18 cellular contexts compared by ENCODE assay signal in genomic region chr1:54234284-54234683, GRCh38. TPM values are rescaled to one million over a fixed set of nuclear protein-coding genes. Genes with fewer than 3 reads are reported as not detected.
DNase-seq lines count a peak whose midpoint lies in the region; ATAC-seq and TF ChIP-seq lines count a peak whose summit lies in the region.
"Had no signal": no experiment of that assay in that cellular context is flagged by ENCODE, and none has a peak within 500 bp of the region (broad histone marks: within the 10 kb centered on the region; RNA-seq: fewer than 3 reads in every experiment).

No MANE protein-coding gene starts in this region.

- peaks cover 11% of the 10 kb centered on the region for H3F3A ChIP-seq in SK-N-SH (replicated peaks; ENCODE audit: insufficient read depth)

- no peaks in the 10 kb centered on the region for H3K27me3 ChIP-seq in BLaER1 treated with 17β-estradiol and CSF1 and Interleukin-3, amounts not matched to agents 10 nM and 100 nM
- no peaks in the 10 kb centered on the region for H3K27me3 ChIP-seq in endodermal cell (ENCODE audit: control insufficient read depth, insufficient read depth, low read length, poor library complexity, severe bottlenecking)
- no peaks in the 10 kb centered on the region for H3K27me3 ChIP-seq in SK-N-SH (ENCODE audit: insufficient read depth)

- POLR2A ChIA-PET in SK-N-SH (lab: Yijun Ruan, JAX) = no interaction called here

- H3K4me1 Mint-ChIP-seq in endodermal cell (peaks cover 4% of the 10 kb centered on the region), T-helper 17 cell (peaks cover 16% of the 10 kb centered on the region)

- WGBS in endodermal cell (ENCODE audit: insufficient coverage in 1 of 2, insufficient read length in 1 of 2), 2 experiments = 77 to 83% methylated on average over 2 of the region's 2 CpGs
- WGBS in SK-N-SH (ENCODE audit: low lambda C conversion rate) = 85% methylated on average over 2 of the region's 2 CpGs

- no peak overlapping the region for H3K4me3 ChIP-seq in BLaER1 treated with 17β-estradiol and CSF1 and Interleukin-3, amounts not matched to agents 10 nM and 100 nM
- H3K4me3 ChIP-seq in endodermal cell (ENCODE audit: low read length) (no peak overlapping the region), SK-N-SH (ENCODE audit: low read depth in 2 of 2, low read length in 1 of 2) (no peak overlapping the region)
- H3K4me3 ChIP-seq: GM23338 had no signal

- no peak for TF ChIP-seq EP300 in SK-N-SH (IDR thresholded peaks at IDR 0.05; ENCODE audit: borderline replicate concordance in 1 of 2, low read depth in 1 of 2, low read length in 1 of 2)

- no peak for TF ChIP-seq CTCF in endodermal cell (conservative IDR thresholded peaks at IDR 0.05)
- no peak for TF ChIP-seq CTCF in SK-N-SH (IDR thresholded peaks at IDR 0.05)

- CTCF ChIA-PET in SK-N-SH (lab: Yijun Ruan, JAX) = interaction anchor here (0.7 to 1.0 kb wide), 2 partner anchors 30 to 45 kb away, joined by 4 to 5 read pairs; no protein-coding TSS in a partner anchor

- TF ChIP-seq RAD21 in SK-N-SH (IDR thresholded peaks at IDR 0.05; ENCODE audit: low read length) = no peak

- H3K9ac ChIP-seq in BLaER1 treated with 17β-estradiol and CSF1 and Interleukin-3, amounts not matched to agents 10 nM and 100 nM = peak overlapping the region in 2 of 11 experiments; percentile 29 to 33; a peak in 1 of 22 replicates
- peak overlapping the region; percentile 2 for H3K9ac ChIP-seq in endodermal cell (ENCODE audit: extremely low read depth, low read length, poor library complexity, severe bottlenecking)
- no peak overlapping the region for H3K9ac ChIP-seq in SK-N-SH

- peaks cover 0 to 7% (median 0%) of the 10 kb centered on the region in 11 experiments; a peak in 4 of 22 replicates for H4K20me1 ChIP-seq in BLaER1 treated with 17β-estradiol and CSF1 and Interleukin-3, amounts not matched to agents 10 nM and 100 nM
- H4K20me1 ChIP-seq in SK-N-SH (ENCODE audit: insufficient read depth) = no peaks in the 10 kb centered on the region

- H3K36me3 Mint-ChIP-seq in endodermal cell (ENCODE audit: low read depth) = peaks cover 71% of the 10 kb centered on the region
- peaks cover 2% of the 10 kb centered on the region for H3K36me3 Mint-ChIP-seq in T-helper 17 cell (ENCODE audit: low read depth)

- ATAC-seq in T-helper 17 cell (no peak), HG03439 (IDR thresholded peaks at IDR 0.05; ENCODE audit: unreplicated experiment) (no peak), HG03521 (IDR thresholded peaks at IDR 0.05; ENCODE audit: unreplicated experiment) (no peak)
- ATAC-seq: GM23338, HCT116 had no signal

- H3K4me2 ChIP-seq in BLaER1 treated with 17β-estradiol and CSF1 and Interleukin-3, amounts not matched to agents 10 nM and 100 nM = peak overlapping the region in 10 of 11 experiments; percentile 6 to 66 (median 54); a peak in 16 of 22 replicates
- no peak overlapping the region for H3K4me2 ChIP-seq in SK-N-SH
- H3K4me2 ChIP-seq: GM23338 had no signal

- H3K27ac ChIP-seq in BLaER1 treated with 17β-estradiol and CSF1 and Interleukin-3, amounts not matched to agents 10 nM and 100 nM = peak overlapping the region in 7 of 11 experiments; percentile 31 to 58 (median 48); a peak in 12 of 22 replicates
- no peak overlapping the region for H3K27ac ChIP-seq in endodermal cell (ENCODE audit: low read depth, low read length)
- H3K27ac ChIP-seq in SK-N-SH (ENCODE audit: low read depth in 2 of 2, low read length in 1 of 2) = peak overlapping the region in 1 of 2 experiments; percentile 91; a peak in 2 of 4 replicates

- H3K9me2 ChIP-seq in SK-N-SH = no peaks in the 10 kb centered on the region

- H3K9me3 ChIP-seq in BLaER1 treated with 17β-estradiol and CSF1 and Interleukin-3, amounts not matched to agents 10 nM and 100 nM (replicated peaks in 1 of 11) = peaks cover 0 to 14% (median 0%) of the 10 kb centered on the region in 11 experiments; a peak in 6 of 22 replicates
- H3K9me3 ChIP-seq in endodermal cell (ENCODE audit: control insufficient read depth, low read length) (peaks cover 10% of the 10 kb centered on the region), SK-N-SH (no peaks in the 10 kb centered on the region), T-helper 17 cell (ENCODE audit: control insufficient read depth, low read length, poor library complexity, severe bottlenecking) (no peaks in the 10 kb centered on the region)

- DNase-seq in NCI-H82 treated with DMSO at 0.1 percent for 48 hours (lab: John Stamatoyannopoulos, UW; ENCODE audit: unreplicated experiment) (peak; percentile 66), endodermal cell (no peak), SK-N-SH (no peak), T-helper 17 cell (no peak)
- DNase-seq: C1 segment of cervical spinal cord; Calu3; CD4-positive, alpha-beta memory T cell; COR-L47; DMS53; DMS79 treated with DMSO at 0.1 percent for 48 hours; GF-D8; H9 had no signal

- peaks cover 22% of the 10 kb centered on the region for H3K9me3 Mint-ChIP-seq in endodermal cell

- H3K4me3 Mint-ChIP-seq in endodermal cell = no peak overlapping the region
- H3K4me3 Mint-ChIP-seq in T-helper 17 cell = no peak overlapping the region
- H3K4me3 Mint-ChIP-seq: B cell; CD4-positive, alpha-beta memory T cell; GM23338; H9 had no signal

- peak overlapping the region; percentile 74 for H3K27ac Mint-ChIP-seq in endodermal cell
- no peak overlapping the region for H3K27ac Mint-ChIP-seq in T-helper 17 cell
- H3K27ac Mint-ChIP-seq: B cell, GM23338, H9 had no signal

- no peak overlapping the region for H2AFZ ChIP-seq in SK-N-SH (ENCODE audit: low read depth)
- H2AFZ ChIP-seq: GM23338 had no signal

- H3K4me1 ChIP-seq in BLaER1 treated with 17β-estradiol and CSF1 and Interleukin-3, amounts not matched to agents 10 nM and 100 nM = peaks cover 41 to 69% (median 56%) of the 10 kb centered on the region in 10 experiments
- H3K4me1 ChIP-seq in endodermal cell (ENCODE audit: control insufficient read depth, insufficient read depth, low read length) (no peaks in the 10 kb centered on the region), SK-N-SH (ENCODE audit: control insufficient read depth in 1 of 2, insufficient read depth in 2 of 2, low read depth in 1 of 2, low read length in 1 of 2) (peaks cover 5 to 29% of the 10 kb centered on the region in 2 experiments)

- H3K36me3 ChIP-seq in BLaER1 treated with 17β-estradiol and CSF1 and Interleukin-3, amounts not matched to agents 10 nM and 100 nM = peaks cover 23 to 45% (median 34%) of the 10 kb centered on the region in 11 experiments
- peaks cover 69% of the 10 kb centered on the region for H3K36me3 ChIP-seq in endodermal cell (ENCODE audit: control insufficient read depth, insufficient read depth, low read length)
- peaks cover 7 to 19% of the 10 kb centered on the region in 2 experiments for H3K36me3 ChIP-seq in SK-N-SH (replicated peaks in 1 of 2; ENCODE audit: control insufficient read depth in 1 of 2, insufficient read depth in 2 of 2, low read length in 1 of 2)

- H3K27me3 Mint-ChIP-seq in endodermal cell (ENCODE audit: insufficient read depth) = no peaks in the 10 kb centered on the region
- no peaks in the 10 kb centered on the region for H3K27me3 Mint-ChIP-seq in T-helper 17 cell
- H3K27me3 Mint-ChIP-seq: B cell; CD4-positive, alpha-beta memory T cell had no signal

- H3K79me2 ChIP-seq in SK-N-SH (ENCODE audit: insufficient read depth) = no peaks in the 10 kb centered on the region

TF ChIP-seq in SK-N-SH, 30 proteins besides CTCF, POLR2A, EP300 and RAD21 (continues in another document):
- TF ChIP-seq TEAD4 (IDR thresholded peaks at IDR 0.05; ENCODE audit: borderline replicate concordance, insufficient read depth) (no peak), YY1 (IDR thresholded peaks at IDR 0.05; ENCODE audit: low read depth) (no peak), FOXJ3 (CRISPR knock-in tag; IDR thresholded peaks at IDR 0.05) (no peak), SIN3A (IDR thresholded peaks at IDR 0.05; ENCODE audit: borderline replicate concordance, low read depth, low read length) (no peak), SMC3 (IDR thresholded peaks at IDR 0.05; ENCODE audit: low read depth, low read length) (no peak), IRF3 (IDR thresholded peaks at IDR 0.05; ENCODE audit: low read depth, low read length) (no peak), NFIC (IDR thresholded peaks at IDR 0.05; ENCODE audit: borderline replicate concordance) (no peak), RXRA (IDR thresholded peaks at IDR 0.05; ENCODE audit: borderline replicate concordance, low read depth) (no peak), MEF2A (IDR thresholded peaks at IDR 0.05; ENCODE audit: borderline replicate concordance, low read depth) (no peak), FOXM1 (IDR thresholded peaks at IDR 0.05; ENCODE audit: low read depth) (no peak), USF2 (IDR thresholded peaks at IDR 0.05; ENCODE audit: borderline replicate concordance, low read depth, low read length) (no peak), TAF1 (IDR thresholded peaks at IDR 0.05; ENCODE audit: borderline replicate concordance, low read depth, low read length) (no peak)

RNA-seq across cellular contexts. Expression of gene MRPL37, which starts 34.3 kb away (rescaled TPM):
- total RNA-seq in endodermal cell = 10 to 100 TPM; 84.5 to 95.8 TPM
- polyA plus RNA-seq in endodermal cell (2013, experiment 1 of 2) = 87.1 TPM
- 77.1 TPM for polyA plus RNA-seq in endodermal cell (2013, experiment 2 of 2)
- polyA plus RNA-seq in SK-N-SH (2012; rRNA removed) = 10.1 and 11.3 TPM in 2 replicates
- polyA plus RNA-seq in SK-N-SH (2012; cell fraction: cytosol; rRNA removed) = 13.6 and 14.2 TPM in 2 replicates
- 8.8 and 11.7 TPM in 2 replicates for polyA plus RNA-seq in SK-N-SH (2012; cell fraction: nucleus; rRNA removed)
- total RNA-seq in T-helper 17 cell = 10 to 100 TPM; 25.7 to 29.8 TPM

RNA-seq across cellular contexts. Expression of gene CYB5RL, which starts 34.5 kb away (rescaled TPM):
- total RNA-seq in endodermal cell (10 to 100 TPM in 1 of 2 donors, 1 to 10 TPM in 1; 8.2 to 11.0 TPM), T-helper 17 cell (1 to 10 TPM; 2.9 to 4.6 TPM)
- polyA plus RNA-seq in endodermal cell (2013, experiment 1 of 2) = 13.3 TPM
- polyA plus RNA-seq in endodermal cell (2013, experiment 2 of 2) = 12.0 TPM
- 3.3 and 4.7 TPM in 2 replicates for polyA plus RNA-seq in SK-N-SH (2012; rRNA removed)
- polyA plus RNA-seq in SK-N-SH (2012; cell fraction: cytosol; rRNA removed) = 2.2 and 3.0 TPM in 2 replicates
- polyA plus RNA-seq in SK-N-SH (2012; cell fraction: nucleus; rRNA removed) = 5.9 and 7.0 TPM in 2 replicates
